Comparison of ENCODE assay signal across 8 cellular contexts in the genomic region with DNA sequence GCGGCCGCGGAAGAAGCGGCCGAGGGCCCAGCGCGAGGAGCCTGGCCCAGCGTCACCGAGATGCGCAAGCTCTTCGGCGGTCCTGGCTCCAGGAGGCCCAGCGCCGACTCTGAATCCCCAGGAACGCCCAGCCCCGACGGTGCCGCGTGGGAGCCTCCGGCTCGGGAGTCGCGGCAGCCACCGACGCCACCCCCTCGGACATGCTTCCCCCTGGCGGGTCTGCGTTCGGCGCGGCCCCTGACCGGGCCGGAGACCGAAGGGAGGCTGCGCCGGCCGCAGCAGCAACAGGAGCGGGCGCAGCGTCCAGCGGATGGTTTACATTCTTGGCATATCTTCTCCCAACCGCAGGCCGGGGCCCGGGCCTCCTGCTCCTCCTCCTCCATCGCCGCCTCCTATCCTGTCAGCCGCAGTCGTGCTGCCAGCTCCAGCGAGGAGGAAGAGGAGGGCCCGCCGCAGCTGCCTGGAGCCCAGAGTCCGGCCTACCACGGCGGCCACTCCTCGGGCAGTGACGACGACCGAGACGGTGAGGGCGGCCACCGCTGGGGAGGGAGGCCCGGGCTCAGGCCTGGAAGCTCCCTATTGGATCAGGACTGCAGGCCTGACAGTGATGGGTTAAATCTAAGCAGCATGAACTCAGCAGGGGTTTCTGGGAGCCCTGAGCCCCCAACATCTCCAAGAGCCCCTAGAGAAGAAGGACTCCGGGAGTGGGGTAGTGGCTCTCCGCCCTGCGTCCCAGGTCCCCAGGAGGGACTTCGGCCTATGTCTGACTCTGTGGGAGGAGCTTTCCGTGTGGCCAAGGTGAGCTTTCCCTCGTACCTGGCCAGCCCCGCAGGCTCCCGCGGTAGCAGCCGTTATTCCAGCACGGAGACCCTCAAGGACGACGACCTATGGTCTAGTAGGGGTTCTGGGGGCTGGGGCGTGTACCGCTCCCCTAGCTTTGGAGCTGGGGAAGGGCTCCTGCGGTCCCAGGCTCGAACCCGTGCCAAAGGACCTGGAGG. TPM values are rescaled to one million over a fixed set of nuclear protein-coding genes. Genes with fewer than 3 reads are reported as not detected.
DNase-seq lines count a peak whose midpoint lies in the region; ATAC-seq and TF ChIP-seq lines count a peak whose summit lies in the region.

No MANE protein-coding gene starts in this region.

- peak in 2 of 4 donors; percentile 34 to 46 for TF ChIP-seq POLR2A in stomach (IDR thresholded peaks at IDR 0.05)

- intact Hi-C loops in stomach (cut with DNase I; ENCODE audit: low total_unique reads), result no loop called here

- no peaks in the 10 kb centered on the region for H3K9me3 ChIP-seq in stomach

- TF ChIP-seq EP300 in stomach (IDR thresholded peaks at IDR 0.05), result no peak

- WGBS in stomach, 5 donors, result 2 to 7% (median 5%) methylated on average over 23 to 80 of the region's 80 CpGs

- H3K27ac ChIP-seq in stomach, result peak overlapping the region; percentile 92 to 97 (median 95)

- no peaks in the 10 kb centered on the region for H3K27me3 ChIP-seq in stomach

- peak overlapping the region; percentile 81 for H3K4me3 ChIP-seq in choroid plexus epithelial cell (ENCODE audit: low read depth, low read length)
- H3K4me3 ChIP-seq in stomach, result peak overlapping the region; percentile 55 to 83 (median 74)

- H3K4me1 ChIP-seq in stomach, result peaks cover 55 to 77% (median 71%) of the 10 kb centered on the region in 4 donors

- DNase-seq in EH (ENCODE audit: low read depth) (peak; percentile 99), MV-4-11 (lab: John Stamatoyannopoulos, UW) (peak; percentile 63), choroid plexus epithelial cell (ENCODE audit: low read depth) (peak; percentile 99), kidney tubule cell (ENCODE audit: low spot score) (peak; percentile 99), stomach (peak; percentile 91), NCI-H1930 (lab: John Stamatoyannopoulos, UW) (no peak), DMS153 treated with DMSO at 0.1 percent for 48 hours (lab: John Stamatoyannopoulos, UW; ENCODE audit: unreplicated experiment) (no peak)

- TF ChIP-seq CTCF in choroid plexus epithelial cell (conservative IDR thresholded peaks at IDR 0.05; ENCODE audit: low read depth, low read length) (no peak), stomach (IDR thresholded peaks at IDR 0.05) (no peak)

- no peak for ATAC-seq in HG02798 (IDR thresholded peaks at IDR 0.05; ENCODE audit: poor library complexity, unreplicated experiment)

- H3K36me3 ChIP-seq in stomach, result no peaks in the 10 kb centered on the region

RNA-seq across cellular contexts. Expression of a gene that starts 1.2 kb away (rescaled TPM):
- total RNA-seq in stomach, result 10 to 100 TPM; 29.9 to 66.5 (median 38.8) TPM
- polyA plus RNA-seq in stomach, result 10 to 100 TPM in 2 of 3 donors, 1 to 10 TPM in 1; 5.0 to 13.1 (median 10.8) TPM

RNA-seq across cellular contexts. Expression of a gene that starts 37.1 kb away (rescaled TPM):
- total RNA-seq in stomach, result 1 to 10 TPM in 1 of 5 donors, under 1 TPM in 1, not detected in 3; 0.29 to 1.3 TPM
- polyA plus RNA-seq in stomach, result 1 to 10 TPM; 1.2 to 2.9 (median 2.1) TPM

Comparison
In these comparisons a context has a peak if more than half of its experiments do, and no peak if none do; other contexts are left out.
1. DNase-seq: peak in EH (single experiment), MV-4-11 (single experiment), choroid plexus epithelial cell (single experiment), kidney tubule cell (single experiment) and stomach (single experiment); none in NCI-H1930 (0 of 2) and DMS153 treated with DMSO at 0.1 percent for 48 hours (single experiment).